28 cellular contexts compared by ENCODE assay signal in the genomic region with DNA sequence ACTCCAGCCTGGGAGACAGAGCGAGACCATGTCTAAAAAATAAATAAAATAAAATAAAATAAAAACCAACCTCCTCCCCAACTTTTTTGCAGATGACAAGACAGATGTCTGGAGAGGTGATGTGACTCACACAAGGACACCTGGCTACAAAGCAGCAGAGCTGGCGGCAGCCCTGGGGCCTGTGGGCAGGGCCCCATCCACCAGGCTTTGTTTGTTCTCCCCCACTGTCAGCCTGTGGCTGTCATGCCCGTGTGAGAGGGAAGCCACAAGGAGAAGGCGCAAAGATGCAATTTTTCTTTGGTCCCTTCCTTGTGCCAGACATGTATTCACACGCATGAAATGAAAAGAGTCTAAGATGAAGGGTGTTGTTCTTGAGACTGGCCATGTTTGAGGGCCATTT. TPM values are rescaled to one million over a fixed set of nuclear protein-coding genes. Genes with fewer than 3 reads are reported as not detected.
DNase-seq lines count a peak whose midpoint lies in the region; ATAC-seq and TF ChIP-seq lines count a peak whose summit lies in the region.
"Had no signal": no experiment of that assay in that cellular context is flagged by ENCODE, and none has a peak within 500 bp of the region (broad histone marks: within the 10 kb centered on the region; RNA-seq: fewer than 3 reads in every experiment).

No MANE protein-coding gene starts in this region.

- DNase-seq in heart right ventricle, result no peak
- no peak for DNase-seq in cardiac septum (ENCODE audit: low spot score)
- no peak for DNase-seq in MCF 10A (ENCODE audit: unreplicated experiment)
- peak; percentile 33 for DNase-seq in myocyte (ENCODE audit: low read depth)
- DNase-seq in NCI-H774 (lab: John Stamatoyannopoulos, UW), result no peak
- no peak for DNase-seq in activated CD4-positive, alpha-beta T cell treated with anti-CD3 and anti-CD28 coated beads for 36 hours
- DNase-seq: activated naive CD4-positive, alpha-beta T cell treated with anti-CD3 and anti-CD28 coated beads, Interleukin-2, amount 50 U/mL, for 16 hours; AML-193; amygdala; caudate nucleus; CD4-positive, alpha-beta memory T cell; DMS153; midbrain; NCI-H1105; NCI-H2029 treated with DMSO at 0.1 percent for 48 hours; NCI-H2227 treated with DMSO at 0.1 percent for 48 hours; NCI-H82; SHP77; upper lobe of right lung had no signal

- H3K36me3 Mint-ChIP-seq in MCF 10A (ENCODE audit: insufficient read depth, unreplicated experiment), result peaks cover 78% of the 10 kb centered on the region
- peaks cover 30% of the 10 kb centered on the region for H3K36me3 Mint-ChIP-seq in activated CD4-positive, alpha-beta T cell treated with anti-CD3 and anti-CD28 coated beads for 36 hours (ENCODE audit: low read depth)
- H3K36me3 Mint-ChIP-seq: natural killer cell treated with Interleukin-12 subunit alpha and Interleukin-12 subunit beta and Interleukin-15 and Interleukin-18, amount 100 ng/mL, for 72 hours had no signal

- H3K36me3 ChIP-seq in heart right ventricle, result peaks cover 0 to 79% (median 33%) of the 10 kb centered on the region in 9 donors
- H3K36me3 ChIP-seq in subcutaneous abdominal adipose tissue (ENCODE audit: control insufficient read depth in 5 of 5, insufficient read depth in 5 of 5, low read length in 5 of 5), result peaks cover 18 to 61% (median 53%) of the 10 kb centered on the region in 5 donors

- BruUV-seq in MCF 10A (replicated peaks; lab: Mats Ljungman, UMichigan), result no TSS peak

- no peak for ATAC-seq in heart right ventricle
- no peak for ATAC-seq in activated CD4-positive, alpha-beta T cell treated with anti-CD3 and anti-CD28 coated beads for 36 hours
- ATAC-seq in GM19452 (IDR thresholded peaks at IDR 0.05; ENCODE audit: unreplicated experiment), result no peak
- ATAC-seq: natural killer cell treated with Interleukin-12 subunit alpha and Interleukin-12 subunit beta and Interleukin-15 and Interleukin-18, amount 100 ng/mL, for 72 hours; upper lobe of right lung; WTC11 had no signal

- H3K4me3 ChIP-seq in heart right ventricle, result no peak overlapping the region
- H3K4me3 ChIP-seq in subcutaneous abdominal adipose tissue (ENCODE audit: low read depth in 1 of 5, low read length in 5 of 5), result no peak overlapping the region
- H3K4me3 ChIP-seq: upper lobe of right lung had no signal

- intact Hi-C loops in heart right ventricle (cut with DNase I) (loop anchor here in 1 of 10 donors (10.0 kb wide), 1 partner anchor 455 kb away; no protein-coding TSS in a partner anchor), cardiac septum (cut with DNase I) (no loop called here), MCF 10A (cut with micrococcal nuclease) (no loop called here)
- intact Hi-C loops in activated CD4-positive, alpha-beta T cell treated with anti-CD3 and anti-CD28 coated beads for 36 hours (cut with DNase I, micrococcal nuclease), result no loop called here

- CTCF ChIA-PET in MCF 10A (lab: Yijun Ruan, JAX), result interaction anchor here (0.9 to 1.8 kb wide), 4 partner anchors 15 to 88 kb away, joined by 3 to 12 read pairs (median 6); no protein-coding TSS in a partner anchor
- CTCF ChIA-PET in activated CD4-positive, alpha-beta T cell treated with anti-CD3 and anti-CD28 coated beads for 36 hours (lab: Charles Lee), result interaction anchor here (1.3 to 1.9 kb wide), 2 partner anchors 18 to 23 kb away, joined by 4 to 9 read pairs; no protein-coding TSS in a partner anchor

- no peak for TF ChIP-seq CTCF in heart right ventricle (IDR thresholded peaks at IDR 0.05)
- TF ChIP-seq CTCF in MCF 10A (IDR thresholded peaks at IDR 0.05; ENCODE audit: unreplicated experiment), result no peak

- H3K27me3 ChIP-seq in heart right ventricle (no peaks in the 10 kb centered on the region), subcutaneous abdominal adipose tissue (ENCODE audit: control insufficient read depth in 5 of 5, insufficient read depth in 4 of 5, low read length in 5 of 5) (peaks cover 0 to 4% (median 0%) of the 10 kb centered on the region in 5 donors)
- H3K27me3 ChIP-seq: upper lobe of right lung had no signal

- no peak overlapping the region for H3K9ac ChIP-seq in subcutaneous abdominal adipose tissue (ENCODE audit: low read length in 5 of 5)

- H3K9me3 ChIP-seq in heart right ventricle, result no peaks in the 10 kb centered on the region
- no peaks in the 10 kb centered on the region for H3K9me3 ChIP-seq in subcutaneous abdominal adipose tissue (ENCODE audit: control insufficient read depth in 5 of 5, low read length in 5 of 5)
- H3K9me3 ChIP-seq: upper lobe of right lung had no signal

- 85 to 88% methylated on average over 5 of the region's 5 CpGs for WGBS in heart right ventricle, 2 donors

- peaks cover 35 to 91% (median 80%) of the 10 kb centered on the region in 9 donors for H3K4me1 ChIP-seq in heart right ventricle
- peaks cover 21 to 72% (median 30%) of the 10 kb centered on the region in 5 donors for H3K4me1 ChIP-seq in subcutaneous abdominal adipose tissue (ENCODE audit: control insufficient read depth in 5 of 5, insufficient read depth in 5 of 5, low read length in 5 of 5)

- no peak overlapping the region for H3K4me3 Mint-ChIP-seq in MCF 10A (ENCODE audit: unreplicated experiment)
- no peak overlapping the region for H3K4me3 Mint-ChIP-seq in activated CD4-positive, alpha-beta T cell treated with anti-CD3 and anti-CD28 coated beads for 36 hours
- H3K4me3 Mint-ChIP-seq: activated T-helper 1 cell treated with anti-CD3 and anti-CD28 coated beads, Interleukin-12 subunit alpha, Interleukin-12 subunit beta, Interleukin-2, Interleukin-4 antibody, amounts not matched to agents 30 ng/mL and 10 ng/mL and 1 ng/mL, durations not matched to agents 14 hours and 24 hours and 36 hours; CD4-positive, alpha-beta memory T cell; dendritic cell treated with granulocyte-macrophage colony-stimulating factor and Interleukin-4, amounts not matched to agents 40 ng/mL and 50 ng/mL, for 4 days; natural killer cell treated with Interleukin-12 subunit alpha and Interleukin-12 subunit beta and Interleukin-15 and Interleukin-18, amount 100 ng/mL, for 72 hours; WTC11 had no signal

- peaks cover 64% of the 10 kb centered on the region for H3K4me1 Mint-ChIP-seq in MCF 10A (ENCODE audit: insufficient read depth, unreplicated experiment)
- peaks cover 34% of the 10 kb centered on the region for H3K4me1 Mint-ChIP-seq in activated CD4-positive, alpha-beta T cell treated with anti-CD3 and anti-CD28 coated beads for 36 hours

- POLR2A ChIA-PET in MCF 10A (lab: Yijun Ruan, JAX), result interaction anchor here (0.7 to 16.2 kb wide), 7 partner anchors 11 to 1136 kb away, joined by 3 to 409 read pairs (median 3); a partner anchor contains a TSS
- POLR2A ChIA-PET in activated CD4-positive, alpha-beta T cell treated with anti-CD3 and anti-CD28 coated beads for 36 hours (lab: Charles Lee), result no interaction called here

- no peaks in the 10 kb centered on the region for H3K9me3 Mint-ChIP-seq in MCF 10A (ENCODE audit: unreplicated experiment)
- no peaks in the 10 kb centered on the region for H3K9me3 Mint-ChIP-seq in activated CD4-positive, alpha-beta T cell treated with anti-CD3 and anti-CD28 coated beads for 36 hours (ENCODE audit: low read depth)
- H3K9me3 Mint-ChIP-seq: activated T-helper 1 cell treated with anti-CD3 and anti-CD28 coated beads, Interleukin-12 subunit alpha, Interleukin-12 subunit beta, Interleukin-2, Interleukin-4 antibody, amounts not matched to agents 30 ng/mL and 10 ng/mL and 1 ng/mL, durations not matched to agents 14 hours and 24 hours and 36 hours; CD4-positive, alpha-beta memory T cell; dendritic cell treated with granulocyte-macrophage colony-stimulating factor and Interleukin-4, amounts not matched to agents 40 ng/mL and 50 ng/mL, for 4 days; natural killer cell treated with Interleukin-12 subunit alpha and Interleukin-12 subunit beta and Interleukin-15 and Interleukin-18, amount 100 ng/mL, for 72 hours; WTC11 had no signal

- no peaks in the 10 kb centered on the region for H3K27me3 Mint-ChIP-seq in MCF 10A (ENCODE audit: insufficient read depth, unreplicated experiment)
- H3K27me3 Mint-ChIP-seq in activated CD4-positive, alpha-beta T cell treated with anti-CD3 and anti-CD28 coated beads for 36 hours, result no peaks in the 10 kb centered on the region
- H3K27me3 Mint-ChIP-seq: CD4-positive, alpha-beta memory T cell; dendritic cell treated with granulocyte-macrophage colony-stimulating factor and Interleukin-4, amounts not matched to agents 40 ng/mL and 50 ng/mL, for 4 days; natural killer cell treated with Interleukin-12 subunit alpha and Interleukin-12 subunit beta and Interleukin-15 and Interleukin-18, amount 100 ng/mL, for 72 hours had no signal

- H3K27ac ChIP-seq in heart right ventricle, result peak overlapping the region in 7 of 10 donors; percentile 36 to 99 (median 93)
- peak overlapping the region; percentile 32 for H3K27ac ChIP-seq in subcutaneous abdominal adipose tissue (ENCODE audit: low read depth, low read length)

- peak overlapping the region; percentile 93 for H3K27ac Mint-ChIP-seq in MCF 10A (ENCODE audit: low read depth, unreplicated experiment)
- no peak overlapping the region for H3K27ac Mint-ChIP-seq in activated CD4-positive, alpha-beta T cell treated with anti-CD3 and anti-CD28 coated beads for 36 hours
- H3K27ac Mint-ChIP-seq: activated T-helper 1 cell treated with anti-CD3 and anti-CD28 coated beads, Interleukin-12 subunit alpha, Interleukin-12 subunit beta, Interleukin-2, Interleukin-4 antibody, amounts not matched to agents 30 ng/mL and 10 ng/mL and 1 ng/mL, durations not matched to agents 14 hours and 24 hours and 36 hours; CD4-positive, alpha-beta memory T cell; dendritic cell treated with granulocyte-macrophage colony-stimulating factor and Interleukin-4, amounts not matched to agents 40 ng/mL and 50 ng/mL, for 4 days; natural killer cell treated with Interleukin-12 subunit alpha and Interleukin-12 subunit beta and Interleukin-15 and Interleukin-18, amount 100 ng/mL, for 72 hours; WTC11 had no signal

RNA-seq across cellular contexts. Expression of a gene that starts 16.6 kb away (rescaled TPM):
- total RNA-seq in heart right ventricle, result 1,000 to 10,000 TPM in 3 of 10 donors, 100 to 1,000 TPM in 7; 676 to 1,261 (median 764) TPM
- 100 to 1,000 TPM; 120 to 758 TPM for polyA plus RNA-seq in heart right ventricle
- total RNA-seq in cardiac septum, result 932 TPM
- 597 and 618 TPM in 2 replicates for total RNA-seq in MCF 10A (2022)
- total RNA-seq in myocyte, result 434 and 480 TPM in 2 replicates
- 618 TPM for polyA plus RNA-seq in myocyte (2012)
- 10 to 100 TPM; 58.2 to 60.0 TPM for total RNA-seq in activated CD4-positive, alpha-beta T cell treated with anti-CD3 and anti-CD28 coated beads for 36 hours

RNA-seq across cellular contexts. Expression of a gene that starts 19.0 kb away (rescaled TPM):
- total RNA-seq in heart right ventricle (1 to 10 TPM in 1 of 10 donors, not detected in 9; 3.0 TPM), cardiac septum (1.4 TPM), MCF 10A (2022) (2.8 and 2.9 TPM in 2 replicates), myocyte (not detected in 2 replicates)
- under 1 TPM in 1 of 2 donors, not detected in 1; 0.17 TPM for polyA plus RNA-seq in heart right ventricle
- 0.11 TPM for polyA plus RNA-seq in myocyte (2012)
- total RNA-seq in activated CD4-positive, alpha-beta T cell treated with anti-CD3 and anti-CD28 coated beads for 36 hours, result not detected
- total RNA-seq: A172; H1; natural killer cell treated with Interleukin-12 subunit alpha and Interleukin-12 subunit beta and Interleukin-15 and Interleukin-18, amount 100 ng/mL, for 72 hours; OCI-LY7 had no signal
- polyA plus RNA-seq: CD4-positive, alpha-beta memory T cell; H1 had no signal

RNA-seq across cellular contexts. Expression of a gene that starts 54.7 kb away (rescaled TPM):
- total RNA-seq in heart right ventricle (10 to 100 TPM; 43.4 to 72.5 (median 59.5) TPM), cardiac septum (46.1 TPM), MCF 10A (2022) (20.1 and 22.7 TPM in 2 replicates), myocyte (29.1 and 35.6 TPM in 2 replicates)
- polyA plus RNA-seq in heart right ventricle, result 10 to 100 TPM; 21.9 to 31.2 TPM
- 14.5 TPM for polyA plus RNA-seq in myocyte (2012)
- 10 to 100 TPM; 11.4 to 12.2 TPM for total RNA-seq in activated CD4-positive, alpha-beta T cell treated with anti-CD3 and anti-CD28 coated beads for 36 hours
